ENCODE assay signal across 11 cellular contexts in genomic region chr4:147793973-147794690, GRCh38.
DNase-seq lines count a peak whose midpoint lies in the region; ATAC-seq, FAIRE-seq and TF ChIP-seq lines count a peak whose summit lies in the region.
"Had no signal": no experiment of that assay in that cellular context is flagged by ENCODE, and none has a peak within 500 bp of the region (broad histone marks: within the 10 kb centered on the region; RNA-seq: fewer than 3 reads in every experiment).

No MANE protein-coding gene starts in this region.

- no peak overlapping the region for H3K4me3 ChIP-seq in astrocyte (ENCODE audit: insufficient read depth, low read depth, low read length)
- no peak overlapping the region for H3K4me3 ChIP-seq in right cardiac atrium (ENCODE audit: low read length)
- H3K4me3 ChIP-seq in dorsolateral prefrontal cortex: no peak overlapping the region

- H3K27ac ChIP-seq in astrocyte (ENCODE audit: low read depth, low read length) (no peak overlapping the region), right cardiac atrium (ENCODE audit: low read length) (no peak overlapping the region), dorsolateral prefrontal cortex (no peak overlapping the region)

- H3K4me1 ChIP-seq in astrocyte (ENCODE audit: insufficient read depth, low read length): peaks cover 4% of the 10 kb centered on the region
- peaks cover 7% of the 10 kb centered on the region for H3K4me1 ChIP-seq in right cardiac atrium (ENCODE audit: control insufficient read depth, insufficient read depth, low read length)

- H3K27me3 ChIP-seq in astrocyte (ENCODE audit: insufficient read depth, low read length): no peaks in the 10 kb centered on the region
- H3K27me3 ChIP-seq in right cardiac atrium (ENCODE audit: control insufficient read depth, insufficient read depth): no peaks in the 10 kb centered on the region
- H3K27me3 ChIP-seq in dorsolateral prefrontal cortex: no peaks in the 10 kb centered on the region

- FAIRE-seq in astrocyte (lab: Jason Lieb, UNC): no peak

- ATAC-seq in activated T-cell treated with anti-CD3 and anti-CD28 coated beads, Interleukin-2, amount 50 U/mL, for 72 hours (replicated peaks in 1 of 2): peak; percentile 90 to 91
- peak; percentile 34 for ATAC-seq in HG02973 (IDR thresholded peaks at IDR 0.05; ENCODE audit: unreplicated experiment)
- peak; percentile 94 for ATAC-seq in stimulated activated effector memory CD8-positive, alpha-beta T cell treated with anti-CD3 and anti-CD28 coated beads, Interleukin-12 subunit alpha, Interleukin-12 subunit beta, amount 100 ng/mL, for 72 hours
- no peak for ATAC-seq in right cardiac atrium

- intact Hi-C loops in right cardiac atrium (cut with DNase I): no loop called here
- intact Hi-C loops in dorsolateral prefrontal cortex (cut with DNase I): no loop called here

- H3K4me1 Mint-ChIP-seq in activated T-cell treated with anti-CD3 and anti-CD28 coated beads, Interleukin-2, amount 50 U/mL, for 72 hours (ENCODE audit: low read depth): peaks cover 55% of the 10 kb centered on the region
- H3K4me1 Mint-ChIP-seq in astrocyte (ENCODE audit: low read depth, unreplicated experiment): peaks cover 21% of the 10 kb centered on the region
- peaks cover 64% of the 10 kb centered on the region for H3K4me1 Mint-ChIP-seq in stimulated activated effector memory CD8-positive, alpha-beta T cell treated with anti-CD3 and anti-CD28 coated beads, Interleukin-12 subunit alpha, Interleukin-12 subunit beta, amount 100 ng/mL, for 72 hours

- whole genome bisulfite sequencing in right cardiac atrium: 57% methylated on average over 4 of the region's 4 CpGs

- no peak overlapping the region for H2AFZ ChIP-seq in astrocyte (ENCODE audit: low read depth, low read length)

- peaks cover 0 to 1% of the 10 kb centered on the region in 2 donors for H3K36me3 Mint-ChIP-seq in activated T-cell treated with anti-CD3 and anti-CD28 coated beads, Interleukin-2, amount 50 U/mL, for 72 hours (ENCODE audit: insufficient read depth in 2 of 2)
- peaks cover 2% of the 10 kb centered on the region for H3K36me3 Mint-ChIP-seq in astrocyte (ENCODE audit: low read depth, unreplicated experiment)
- peaks cover 7% of the 10 kb centered on the region for H3K36me3 Mint-ChIP-seq in stimulated activated effector memory CD8-positive, alpha-beta T cell treated with anti-CD3 and anti-CD28 coated beads, Interleukin-12 subunit alpha, Interleukin-12 subunit beta, amount 100 ng/mL, for 72 hours

- H3K27me3 Mint-ChIP-seq in activated T-cell treated with anti-CD3 and anti-CD28 coated beads, Interleukin-2, amount 50 U/mL, for 72 hours (ENCODE audit: low read depth): no peaks in the 10 kb centered on the region
- no peaks in the 10 kb centered on the region for H3K27me3 Mint-ChIP-seq in astrocyte (ENCODE audit: low read depth, unreplicated experiment)

- H3K9ac ChIP-seq in astrocyte (ENCODE audit: low read length): no peak overlapping the region

- H3K36me3 ChIP-seq in astrocyte (ENCODE audit: insufficient read depth, low read length): no peaks in the 10 kb centered on the region

- TF ChIP-seq CTCF in astrocyte (IDR thresholded peaks at IDR 0.05; ENCODE audit: insufficient read depth, low read depth, low read length) (no peak), dorsolateral prefrontal cortex (IDR thresholded peaks at IDR 0.05 in 54 of 56, conservative IDR thresholded peaks at IDR 0.05 in 2 of 56; ENCODE audit: low read depth in 1 of 56, partially characterized antibody in 56 of 56) (no peak)

- peak overlapping the region; percentile 50 for H3K27ac Mint-ChIP-seq in activated T-cell treated with anti-CD3 and anti-CD28 coated beads, Interleukin-2, amount 50 U/mL, for 72 hours
- peak overlapping the region; percentile 42 for H3K27ac Mint-ChIP-seq in astrocyte (ENCODE audit: unreplicated experiment)
- peak overlapping the region; percentile 88 for H3K27ac Mint-ChIP-seq in stimulated activated effector memory CD8-positive, alpha-beta T cell treated with anti-CD3 and anti-CD28 coated beads, Interleukin-12 subunit alpha, Interleukin-12 subunit beta, amount 100 ng/mL, for 72 hours

- peaks cover 36% of the 10 kb centered on the region for H4K20me1 ChIP-seq in astrocyte (ENCODE audit: insufficient read depth, low read length)

- H3K9me3 Mint-ChIP-seq in activated T-cell treated with anti-CD3 and anti-CD28 coated beads, Interleukin-2, amount 50 U/mL, for 72 hours: no peaks in the 10 kb centered on the region
- H3K9me3 Mint-ChIP-seq in astrocyte (ENCODE audit: unreplicated experiment): no peaks in the 10 kb centered on the region
- H3K9me3 Mint-ChIP-seq in stimulated activated effector memory CD8-positive, alpha-beta T cell treated with anti-CD3 and anti-CD28 coated beads, Interleukin-12 subunit alpha, Interleukin-12 subunit beta, amount 100 ng/mL, for 72 hours: no peaks in the 10 kb centered on the region

- H3K9me3 ChIP-seq in astrocyte (ENCODE audit: insufficient read depth, low read depth, low read length) (no peaks in the 10 kb centered on the region), right cardiac atrium (ENCODE audit: control insufficient read depth, low read length) (no peaks in the 10 kb centered on the region)

- peak overlapping the region; percentile 62 to 85 for H3K4me3 Mint-ChIP-seq in activated T-cell treated with anti-CD3 and anti-CD28 coated beads, Interleukin-2, amount 50 U/mL, for 72 hours
- peak overlapping the region; percentile 18 for H3K4me3 Mint-ChIP-seq in astrocyte (ENCODE audit: unreplicated experiment)
- peak overlapping the region; percentile 76 for H3K4me3 Mint-ChIP-seq in stimulated activated effector memory CD8-positive, alpha-beta T cell treated with anti-CD3 and anti-CD28 coated beads, Interleukin-12 subunit alpha, Interleukin-12 subunit beta, amount 100 ng/mL, for 72 hours

- H3K79me2 ChIP-seq in astrocyte (ENCODE audit: insufficient read depth, low read length): peaks cover 61% of the 10 kb centered on the region

- H3K4me2 ChIP-seq in astrocyte (ENCODE audit: low read length): no peak overlapping the region

- peak; percentile 9 to 39 for DNase-seq in activated T-cell treated with anti-CD3 and anti-CD28 coated beads, Interleukin-2, amount 50 U/mL, for 72 hours
- no peak for DNase-seq in activated T-cell treated with anti-CD3 and anti-CD28 coated beads for 4 hours
- no peak for DNase-seq in astrocyte (ENCODE audit: low read depth)
- DNase-seq in stimulated activated effector memory CD8-positive, alpha-beta T cell treated with anti-CD3 and anti-CD28 coated beads, Interleukin-12 subunit alpha, Interleukin-12 subunit beta, amount 100 ng/mL, for 72 hours (ENCODE audit: low spot score in 2 of 2): peak in 1 of 2 donors; percentile 60
- DNase-seq in SW 1271 (lab: John Stamatoyannopoulos, UW): no peak
- DNase-seq in right cardiac atrium: no peak
- DNase-seq in dorsolateral prefrontal cortex: no peak
- DNase-seq: activated CD4-positive, CD25-positive, alpha-beta regulatory T cell treated with anti-CD3 and anti-CD28 coated beads, Interleukin-2, amount 50 U/mL, for 72 hours; caudate nucleus; NCI-H748 treated with DMSO at 0.1 percent for 48 hours had no signal

Comparison
In these comparisons a context has a peak if more than half of its experiments do, and no peak if none do; other contexts are left out.
1. DNase-seq: peak in activated T-cell treated with anti-CD3 and anti-CD28 coated beads, Interleukin-2, amount 50 U/mL, for 72 hours (2 of 2); none in activated T-cell treated with anti-CD3 and anti-CD28 coated beads for 4 hours (single experiment), astrocyte (single experiment), SW 1271 (0 of 2), right cardiac atrium (0 of 3) and dorsolateral prefrontal cortex (0 of 10).
2. ATAC-seq: peak in activated T-cell treated with anti-CD3 and anti-CD28 coated beads, Interleukin-2, amount 50 U/mL, for 72 hours (2 of 2), HG02973 (single experiment) and stimulated activated effector memory CD8-positive, alpha-beta T cell treated with anti-CD3 and anti-CD28 coated beads, Interleukin-12 subunit alpha, Interleukin-12 subunit beta, amount 100 ng/mL, for 72 hours (single experiment); none in right cardiac atrium (0 of 2).
3. H3K4me3 Mint-ChIP-seq: peak in every context shown above with its lines; median percentile 76 in stimulated activated effector memory CD8-positive, alpha-beta T cell treated with anti-CD3 and anti-CD28 coated beads, Interleukin-12 subunit alpha, Interleukin-12 subunit beta, amount 100 ng/mL, for 72 hours; 74 in activated T-cell treated with anti-CD3 and anti-CD28 coated beads, Interleukin-2, amount 50 U/mL, for 72 hours; 18 in astrocyte.
4. Peak in every context shown above with its lines, with median percentiles within 50 percentile points of each other: H3K27ac Mint-ChIP-seq.